In genomic region chr17:64969046-64969501, GRCh38 we compare ENCODE assay signal across 13 cellular contexts. TPM values are rescaled to one million over a fixed set of nuclear protein-coding genes. Genes with fewer than 3 reads are reported as not detected.
DNase-seq lines count a peak whose midpoint lies in the region; ATAC-seq lines count a peak whose summit lies in the region.
"Had no signal": no experiment of that assay in that cellular context is flagged by ENCODE, and none has a peak within 500 bp of the region (broad histone marks: within the 10 kb centered on the region; RNA-seq: fewer than 3 reads in every experiment).

No MANE protein-coding gene starts in this region.

- peak in 1 of 2 donors; percentile 8 for ATAC-seq in CD4-positive, CD25-positive, alpha-beta regulatory T cell (ENCODE audit: low read depth in 2 of 2)
- no peak for ATAC-seq in memory B cell (ENCODE audit: low read depth)
- ATAC-seq: sciatic nerve had no signal

- H3K27ac ChIP-seq in CD4-positive, CD25-positive, alpha-beta regulatory T cell (ENCODE audit: insufficient read depth, low read length, poor library complexity, severe bottlenecking) = peak overlapping the region; percentile 86
- H3K27ac ChIP-seq: brain microvascular endothelial cell, testis had no signal

- H3K9me3 ChIP-seq in CD4-positive, CD25-positive, alpha-beta regulatory T cell (ENCODE audit: control insufficient read depth in 2 of 2, low read length in 2 of 2) = no peaks in the 10 kb centered on the region
- H3K9me3 ChIP-seq: MG63, testis had no signal

- peak overlapping the region; percentile 64 to 78 (median 72) for H3K4me3 Mint-ChIP-seq in CD4-positive, CD25-positive, alpha-beta regulatory T cell
- H3K4me3 Mint-ChIP-seq in activated CD4-positive, alpha-beta memory T cell treated with anti-CD3 and anti-CD28 coated beads, Interleukin-2, amount 10 ng/mL, durations not matched to agents 7 days and 5 days = peak overlapping the region; percentile 26
- no peak overlapping the region for H3K4me3 Mint-ChIP-seq in memory B cell

- CTCF ChIA-PET in activated CD4-positive, alpha-beta memory T cell treated with anti-CD3 and anti-CD28 coated beads, Interleukin-2, amount 10 ng/mL, durations not matched to agents 7 days and 5 days (lab: Charles Lee) = no interaction called here

- in situ Hi-C loops in KBM-7 (cut with MboI; ENCODE audit: low pct_unique_long_range_greater_than_20kb, low sequenced_read_pairs) = loop anchor here (25.0 kb wide), 1 partner anchor 218 kb away; no protein-coding TSS in a partner anchor

- peaks cover 12 to 78% (median 60%) of the 10 kb centered on the region in 4 donors for H3K4me1 Mint-ChIP-seq in CD4-positive, CD25-positive, alpha-beta regulatory T cell
- H3K4me1 Mint-ChIP-seq in activated CD4-positive, alpha-beta memory T cell treated with anti-CD3 and anti-CD28 coated beads, Interleukin-2, amount 10 ng/mL, durations not matched to agents 7 days and 5 days = peaks cover 75% of the 10 kb centered on the region
- peaks cover 19% of the 10 kb centered on the region for H3K4me1 Mint-ChIP-seq in memory B cell

- H3K36me3 Mint-ChIP-seq in CD4-positive, CD25-positive, alpha-beta regulatory T cell = no peaks in the 10 kb centered on the region
- H3K36me3 Mint-ChIP-seq in activated CD4-positive, alpha-beta memory T cell treated with anti-CD3 and anti-CD28 coated beads, Interleukin-2, amount 10 ng/mL, durations not matched to agents 7 days and 5 days (ENCODE audit: low read depth) = peaks cover 19% of the 10 kb centered on the region
- H3K36me3 Mint-ChIP-seq in memory B cell = no peaks in the 10 kb centered on the region

- no peaks in the 10 kb centered on the region for H3K9me3 Mint-ChIP-seq in CD4-positive, CD25-positive, alpha-beta regulatory T cell
- no peaks in the 10 kb centered on the region for H3K9me3 Mint-ChIP-seq in activated CD4-positive, alpha-beta memory T cell treated with anti-CD3 and anti-CD28 coated beads, Interleukin-2, amount 10 ng/mL, durations not matched to agents 7 days and 5 days
- no peaks in the 10 kb centered on the region for H3K9me3 Mint-ChIP-seq in memory B cell

- H3K4me1 ChIP-seq in CD4-positive, CD25-positive, alpha-beta regulatory T cell (ENCODE audit: control insufficient read depth, insufficient read depth, low read length, poor library complexity, severe bottlenecking) = peaks cover 65% of the 10 kb centered on the region

- peak overlapping the region; percentile 56 for H3K4me3 ChIP-seq in CD4-positive, CD25-positive, alpha-beta regulatory T cell (ENCODE audit: low read depth, low read length)
- H3K4me3 ChIP-seq: MG63, testis had no signal

- DNase-seq in CD4-positive, CD25-positive, alpha-beta regulatory T cell = peak in 2 of 3 donors; percentile 57 to 74
- DNase-seq in KBM-7 (peak; percentile 21), memory B cell (ENCODE audit: low spot score in 2 of 2) (no peak), NCI-H2107 (lab: John Stamatoyannopoulos, UW) (no peak), DMS 273 (lab: John Stamatoyannopoulos, UW; ENCODE audit: unreplicated experiment) (no peak), NCI-H2227 treated with DMSO at 0.1 percent for 48 hours (lab: John Stamatoyannopoulos, UW) (no peak), hepatic stellate cell (ENCODE audit: low spot score) (no peak)
- DNase-seq in activated CD4-positive, alpha-beta memory T cell treated with anti-CD3 and anti-CD28 coated beads, Interleukin-2, amount 10 ng/mL, durations not matched to agents 7 days and 5 days = no peak
- DNase-seq: activated CD8-positive, alpha-beta memory T cell treated with anti-CD3 and anti-CD28 coated beads, Interleukin-2, amount 50 U/mL, for 48 hours; brain microvascular endothelial cell; MG63; testis had no signal

- H3K27me3 Mint-ChIP-seq in CD4-positive, CD25-positive, alpha-beta regulatory T cell = no peaks in the 10 kb centered on the region
- no peaks in the 10 kb centered on the region for H3K27me3 Mint-ChIP-seq in activated CD4-positive, alpha-beta memory T cell treated with anti-CD3 and anti-CD28 coated beads, Interleukin-2, amount 10 ng/mL, durations not matched to agents 7 days and 5 days
- no peaks in the 10 kb centered on the region for H3K27me3 Mint-ChIP-seq in memory B cell

- H3K36me3 ChIP-seq in CD4-positive, CD25-positive, alpha-beta regulatory T cell (ENCODE audit: control insufficient read depth, insufficient read depth, low read length) = no peaks in the 10 kb centered on the region
- H3K36me3 ChIP-seq: brain microvascular endothelial cell, MG63 had no signal

- H3K27me3 ChIP-seq in CD4-positive, CD25-positive, alpha-beta regulatory T cell (ENCODE audit: control insufficient read depth, insufficient read depth, low read length) = no peaks in the 10 kb centered on the region
- H3K27me3 ChIP-seq: brain microvascular endothelial cell, MG63, testis had no signal

- POLR2A ChIA-PET in activated CD4-positive, alpha-beta memory T cell treated with anti-CD3 and anti-CD28 coated beads, Interleukin-2, amount 10 ng/mL, durations not matched to agents 7 days and 5 days (lab: Charles Lee) = interaction anchor here (1.0 to 1.7 kb wide), 5 partner anchors 15 to 131 kb away, joined by 5 to 22 read pairs (median 6); partner anchors contain the start of gene GNA13

- H3K27ac Mint-ChIP-seq in CD4-positive, CD25-positive, alpha-beta regulatory T cell = peak overlapping the region; percentile 86 to 96 (median 94)
- peak overlapping the region; percentile 93 for H3K27ac Mint-ChIP-seq in activated CD4-positive, alpha-beta memory T cell treated with anti-CD3 and anti-CD28 coated beads, Interleukin-2, amount 10 ng/mL, durations not matched to agents 7 days and 5 days
- H3K27ac Mint-ChIP-seq in memory B cell = peak overlapping the region; percentile 82

RNA-seq across cellular contexts. Expression of gene LRRC37A3, which starts 49.8 kb away (rescaled TPM):
- 82.8 TPM for total RNA-seq in CD4-positive, CD25-positive, alpha-beta regulatory T cell
- polyA plus RNA-seq in CD4-positive, CD25-positive, alpha-beta regulatory T cell = 1 to 10 TPM in 3 of 4 donors, under 1 TPM in 1; 0.66 to 1.5 (median 1.2) TPM
- 10 to 100 TPM; 17.2 to 19.0 TPM for total RNA-seq in activated CD4-positive, alpha-beta memory T cell treated with anti-CD3 and anti-CD28 coated beads, Interleukin-2, amount 10 ng/mL, durations not matched to agents 7 days and 5 days

Comparison
In these comparisons a context has a peak if more than half of its experiments do, and no peak if none do; other contexts are left out.
1. DNase-seq: peak in CD4-positive, CD25-positive, alpha-beta regulatory T cell (2 of 3) and KBM-7 (single experiment); none in activated CD4-positive, alpha-beta memory T cell treated with anti-CD3 and anti-CD28 coated beads, Interleukin-2, amount 10 ng/mL, durations not matched to agents 7 days and 5 days (single experiment), memory B cell (0 of 2), NCI-H2107 (single experiment), DMS 273 (single experiment), NCI-H2227 treated with DMSO at 0.1 percent for 48 hours (single experiment) and hepatic stellate cell (single experiment).
2. Peak in every context shown above with its lines, with median percentiles within 50 percentile points of each other: H3K27ac Mint-ChIP-seq.